1 cellular context compared by ENCODE assay signal in the genomic region with DNA sequence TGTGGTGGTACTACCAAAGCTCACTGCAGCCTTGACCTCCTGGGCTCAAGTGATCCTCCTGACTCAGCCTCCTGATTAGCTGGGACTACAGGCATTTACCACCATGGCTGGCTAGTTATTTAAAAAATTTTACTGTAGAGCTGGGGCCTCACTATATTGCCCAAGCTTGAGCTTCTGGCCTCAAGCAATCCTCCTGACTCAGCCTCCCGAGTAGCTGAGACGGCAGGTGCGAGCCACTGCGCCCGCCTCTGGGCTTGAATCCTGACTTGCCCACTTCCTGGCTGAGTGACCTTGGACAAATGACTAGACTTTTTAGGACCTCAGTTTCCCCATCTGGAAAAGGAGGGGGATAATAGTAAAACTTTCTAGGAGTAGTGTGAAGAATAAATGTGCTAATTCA.
TF ChIP-seq lines count a peak whose summit lies in the region.

No MANE protein-coding gene starts in this region.

TF ChIP-seq in HepG2, 621 proteins besides CTCF, POLR2A, EP300 and RAD21:
- no peak for TF ChIP-seq THYN1 (CRISPR knock-in tag; IDR thresholded peaks at IDR 0.05; ENCODE audit: borderline replicate concordance, low read depth)
- TF ChIP-seq, protein P1, sequence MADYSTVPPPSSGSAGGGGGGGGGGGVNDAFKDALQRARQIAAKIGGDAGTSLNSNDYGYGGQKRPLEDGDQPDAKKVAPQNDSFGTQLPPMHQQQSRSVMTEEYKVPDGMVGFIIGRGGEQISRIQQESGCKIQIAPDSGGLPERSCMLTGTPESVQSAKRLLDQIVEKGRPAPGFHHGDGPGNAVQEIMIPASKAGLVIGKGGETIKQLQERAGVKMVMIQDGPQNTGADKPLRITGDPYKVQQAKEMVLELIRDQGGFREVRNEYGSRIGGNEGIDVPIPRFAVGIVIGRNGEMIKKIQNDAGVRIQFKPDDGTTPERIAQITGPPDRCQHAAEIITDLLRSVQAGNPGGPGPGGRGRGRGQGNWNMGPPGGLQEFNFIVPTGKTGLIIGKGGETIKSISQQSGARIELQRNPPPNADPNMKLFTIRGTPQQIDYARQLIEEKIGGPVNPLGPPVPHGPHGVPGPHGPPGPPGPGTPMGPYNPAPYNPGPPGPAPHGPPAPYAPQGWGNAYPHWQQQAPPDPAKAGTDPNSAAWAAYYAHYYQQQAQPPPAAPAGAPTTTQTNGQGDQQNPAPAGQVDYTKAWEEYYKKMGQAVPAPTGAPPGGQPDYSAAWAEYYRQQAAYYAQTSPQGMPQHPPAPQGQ (CRISPR knock-in tag; IDR thresholded peaks at IDR 0.05; ENCODE audit: borderline replicate concordance), result no peak
- no peak for TF ChIP-seq ZSCAN12 (CRISPR knock-in tag; IDR thresholded peaks at IDR 0.05)
- TF ChIP-seq, protein P2, sequence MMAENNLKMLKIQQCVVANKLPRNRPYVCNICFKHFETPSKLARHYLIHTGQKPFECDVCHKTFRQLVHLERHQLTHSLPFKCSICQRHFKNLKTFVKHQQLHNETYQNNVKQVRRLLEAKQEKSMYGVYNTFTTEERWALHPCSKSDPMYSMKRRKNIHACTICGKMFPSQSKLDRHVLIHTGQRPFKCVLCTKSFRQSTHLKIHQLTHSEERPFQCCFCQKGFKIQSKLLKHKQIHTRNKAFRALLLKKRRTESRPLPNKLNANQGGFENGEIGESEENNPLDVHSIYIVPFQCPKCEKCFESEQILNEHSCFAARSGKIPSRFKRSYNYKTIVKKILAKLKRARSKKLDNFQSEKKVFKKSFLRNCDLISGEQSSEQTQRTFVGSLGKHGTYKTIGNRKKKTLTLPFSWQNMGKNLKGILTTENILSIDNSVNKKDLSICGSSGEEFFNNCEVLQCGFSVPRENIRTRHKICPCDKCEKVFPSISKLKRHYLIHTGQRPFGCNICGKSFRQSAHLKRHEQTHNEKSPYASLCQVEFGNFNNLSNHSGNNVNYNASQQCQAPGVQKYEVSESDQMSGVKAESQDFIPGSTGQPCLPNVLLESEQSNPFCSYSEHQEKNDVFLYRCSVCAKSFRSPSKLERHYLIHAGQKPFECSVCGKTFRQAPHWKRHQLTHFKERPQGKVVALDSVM (CRISPR knock-in tag; IDR thresholded peaks at IDR 0.05), result 0 out of 2 replicates have a peak, but pooled peaks have one; percentile 20
